8 cellular contexts compared by ENCODE assay signal in genomic region chr16:14399397-14400284, GRCh38.
DNase-seq lines count a peak whose midpoint lies in the region; ATAC-seq, FAIRE-seq and TF ChIP-seq lines count a peak whose summit lies in the region.

No MANE protein-coding gene starts in this region.

- FAIRE-seq in RCC 7860 (lab: Jason Lieb, UNC): peak; percentile 91

- TF ChIP-seq CTCF in BJ (IDR thresholded peaks at IDR 0.05; ENCODE audit: insufficient read depth, low read depth, low read length) (0 out of 2 replicates have a peak, but pooled peaks have one; percentile 9), HFF-Myc (IDR thresholded peaks at IDR 0.05; ENCODE audit: low read depth, low read length, missing control alignments) (no peak), foreskin keratinocyte (conservative IDR thresholded peaks at IDR 0.05) (peak; percentile 4)

- DNase-seq in BJ (ENCODE audit: low read depth) (peak; percentile 59), HFF-Myc (ENCODE audit: extremely low read depth, low read depth) (no peak), RCC 7860 (ENCODE audit: low spot score) (peak; percentile 89), foreskin keratinocyte (peak in 1 of 2 donors; percentile 61), renal cortical epithelial cell (ENCODE audit: low read depth) (peak; percentile 68), D341Med (ENCODE audit: low spot score) (no peak)
- DNase-seq in stimulated activated naive CD4-positive, alpha-beta T cell treated with Interleukin-2 at 50 U/mL for 16 hours (lab: John Stamatoyannopoulos, UW): no peak
- DNase-seq in activated CD8-positive, alpha-beta memory T cell treated with anti-CD3 and anti-CD28 coated beads for 24 hours: no peak

- H3K4me3 ChIP-seq in BJ (ENCODE audit: low read depth, low read length) (no peak overlapping the region; the same call in 1 of the 2 replicates), HFF-Myc (replicated peaks; ENCODE audit: low read depth, low read length) (peak overlapping the region; percentile 14)

- peak; percentile 85 for ATAC-seq in foreskin keratinocyte

- POLR2A ChIA-PET in BJ (lab: Charles Lee): no interaction called here

- H3K4me1 ChIP-seq in foreskin keratinocyte: peaks cover 20% of the 10 kb centered on the region

- H3K27ac ChIP-seq in foreskin keratinocyte: peak overlapping the region; percentile 55

- H3K36me3 ChIP-seq in BJ (ENCODE audit: control insufficient read depth, insufficient read depth, low read length): no peaks in the 10 kb centered on the region

- CTCF ChIA-PET in BJ (lab: Yijun Ruan, JAX): interaction anchor here (1.2 to 1.4 kb wide), 5 partner anchors 11 to 130 kb away, joined by 3 read pairs; no protein-coding TSS in a partner anchor

- H3K27me3 ChIP-seq in BJ (ENCODE audit: control insufficient read depth, insufficient read depth, low read length) (no peaks in the 10 kb centered on the region), foreskin keratinocyte (no peaks in the 10 kb centered on the region)

Comparison
In these comparisons a context has a peak if more than half of its experiments do, and no peak if none do; other contexts are left out.
1. DNase-seq: peak in BJ (single experiment), RCC 7860 (single experiment) and renal cortical epithelial cell (single experiment); none in HFF-Myc (single experiment), D341Med (single experiment), stimulated activated naive CD4-positive, alpha-beta T cell treated with Interleukin-2 at 50 U/mL for 16 hours (single experiment) and activated CD8-positive, alpha-beta memory T cell treated with anti-CD3 and anti-CD28 coated beads for 24 hours (single experiment).